ENCODE assay signal across 40 cellular contexts in genomic region chr17:75099881-75100595, GRCh38. TPM values are rescaled to one million over a fixed set of nuclear protein-coding genes. Genes with fewer than 3 reads are reported as not detected.
"Had no signal": no experiment of that assay in that cellular context is flagged by ENCODE, and none has a peak within 500 bp of the region (broad histone marks: within the 10 kb centered on the region; RNA-seq: fewer than 3 reads in every experiment).

No MANE protein-coding gene starts in this region.

- H3K4me3 Mint-ChIP-seq: activated CD4-positive, alpha-beta memory T cell treated with anti-CD3 and anti-CD28 coated beads, Interleukin-2, amount 10 ng/mL, durations not matched to agents 7 days and 5 days; activated CD8-positive, alpha-beta memory T cell treated with anti-CD3 and anti-CD28 coated beads, Interleukin-2, amount 10 ng/mL, durations not matched to agents 7 days and 5 days; activated naive CD4-positive, alpha-beta T cell treated with anti-CD3 and anti-CD28 coated beads, Interleukin-2, amount 50 U/mL, for 24 hours; activated naive CD8-positive, alpha-beta T cell treated with anti-CD3 and anti-CD28 coated beads, Interleukin-2, amount 10 ng/mL, durations not matched to agents 7 days and 5 days; central memory CD8-positive, alpha-beta T cell; T-cell had no signal

- H3K36me3 Mint-ChIP-seq: activated CD8-positive, alpha-beta memory T cell treated with anti-CD3 and anti-CD28 coated beads, Interleukin-2, amount 10 ng/mL, durations not matched to agents 7 days and 5 days; activated naive CD8-positive, alpha-beta T cell treated with anti-CD3 and anti-CD28 coated beads, Interleukin-2, amount 10 ng/mL, durations not matched to agents 7 days and 5 days had no signal

- ATAC-seq: activated CD8-positive, alpha-beta memory T cell treated with anti-CD3 and anti-CD28 coated beads, Interleukin-2, amount 10 ng/mL, durations not matched to agents 7 days and 5 days; PC-3; Right ventricle myocardium inferior; SK-N-SH treated with all-trans-retinoic acid at 6 μM for 48 hours; T-cell had no signal

- DNase-seq: activated CD4-positive, alpha-beta memory T cell treated with anti-CD3 and anti-CD28 coated beads, Interleukin-2, amount 10 ng/mL, durations not matched to agents 7 days and 5 days; activated CD4-positive, alpha-beta T cell treated with anti-CD3 and anti-CD28 coated beads for 1 hour; activated CD4-positive, alpha-beta T cell treated with anti-CD3 and anti-CD28 coated beads for 48 hours; activated CD4-positive, CD25-positive, alpha-beta regulatory T cell; activated CD8-positive, alpha-beta memory T cell treated with anti-CD3 and anti-CD28 coated beads for 24 hours; activated CD8-positive, alpha-beta memory T cell treated with anti-CD3 and anti-CD28 coated beads, Interleukin-2, amount 10 ng/mL, durations not matched to agents 7 days and 5 days; activated CD8-positive, alpha-beta memory T cell treated with anti-CD3 and anti-CD28 coated beads, Interleukin-2, amount 50 U/mL, for 48 hours; activated gamma-delta T cell; activated naive CD4-positive, alpha-beta T cell treated with Interleukin-2 at 50 U/mL for 16 hours; activated naive CD8-positive, alpha-beta T cell treated with anti-CD3 and anti-CD28 coated beads, Interleukin-2, amount 10 ng/mL, durations not matched to agents 7 days and 5 days; activated T-cell treated with anti-CD3 and anti-CD28 coated beads, Interleukin-2, amount 50 U/mL, for 48 hours; amygdala; Kasumi-1; KG1; MG63; MV-4-11; NCI-H1092; NCI-H1436 treated with DMSO at 0.1 percent for 48 hours; NCI-H1694 treated with DMSO at 0.1 percent for 48 hours; NCI-H2029; NCI-H345; NCI-H524 treated with DMSO at 0.1 percent for 48 hours; NCI-H748 treated with DMSO at 0.1 percent for 48 hours; NK-92 treated with Interleukin-12 subunit alpha and Interleukin-12 subunit beta, amount 100 ng/mL, for 24 hours; PC-3; Peyer's patch; RPMI8226; SIG-M5; T-cell; T-helper 2 cell; T-helper 9 cell; WERI-Rb-1 had no signal

- H3K9me3 ChIP-seq: ascending aorta, MG63, Peyer's patch had no signal

- H3K9me3 Mint-ChIP-seq: activated CD4-positive, alpha-beta memory T cell treated with anti-CD3 and anti-CD28 coated beads, Interleukin-2, amount 10 ng/mL, durations not matched to agents 7 days and 5 days; activated naive CD4-positive, alpha-beta T cell treated with anti-CD3 and anti-CD28 coated beads, Interleukin-2, amount 50 U/mL, for 24 hours; activated naive CD8-positive, alpha-beta T cell treated with anti-CD3 and anti-CD28 coated beads, Interleukin-2, amount 10 ng/mL, durations not matched to agents 7 days and 5 days; activated T-helper 2 cell treated with anti-CD3 and anti-CD28 coated beads, Interferon-gamma antibody, Interleukin-2, Interleukin-4, amounts not matched to agents 10 μg/mL and 5 μg/mL and 100 μg/mL, durations not matched to agents 14 hours and 24 hours and 36 hours; central memory CD8-positive, alpha-beta T cell; T-cell had no signal

- H3K36me3 ChIP-seq: ascending aorta, MG63, WERI-Rb-1 had no signal

- H3K4me1 Mint-ChIP-seq: activated CD8-positive, alpha-beta memory T cell treated with anti-CD3 and anti-CD28 coated beads, Interleukin-2, amount 10 ng/mL, durations not matched to agents 7 days and 5 days; activated naive CD4-positive, alpha-beta T cell treated with anti-CD3 and anti-CD28 coated beads, Interleukin-2, amount 50 U/mL, for 24 hours; central memory CD8-positive, alpha-beta T cell had no signal

- H3K27me3 Mint-ChIP-seq: activated CD4-positive, alpha-beta memory T cell treated with anti-CD3 and anti-CD28 coated beads, Interleukin-2, amount 10 ng/mL, durations not matched to agents 7 days and 5 days; activated naive CD4-positive, alpha-beta T cell treated with anti-CD3 and anti-CD28 coated beads, Interleukin-2, amount 50 U/mL, for 24 hours; central memory CD8-positive, alpha-beta T cell; T-cell had no signal

- H3K27ac ChIP-seq: ascending aorta, cardiac muscle cell, Peyer's patch, WERI-Rb-1 had no signal

- H3K4me3 ChIP-seq: ascending aorta, cardiac muscle cell, MG63, Peyer's patch had no signal

- H3K27ac Mint-ChIP-seq: activated CD4-positive, alpha-beta memory T cell treated with anti-CD3 and anti-CD28 coated beads, Interleukin-2, amount 10 ng/mL, durations not matched to agents 7 days and 5 days; activated CD8-positive, alpha-beta memory T cell treated with anti-CD3 and anti-CD28 coated beads, Interleukin-2, amount 10 ng/mL, durations not matched to agents 7 days and 5 days; activated naive CD4-positive, alpha-beta T cell treated with anti-CD3 and anti-CD28 coated beads, Interleukin-2, amount 50 U/mL, for 24 hours; activated naive CD8-positive, alpha-beta T cell treated with anti-CD3 and anti-CD28 coated beads, Interleukin-2, amount 10 ng/mL, durations not matched to agents 7 days and 5 days; activated T-helper 2 cell treated with anti-CD3 and anti-CD28 coated beads, Interferon-gamma antibody, Interleukin-2, Interleukin-4, amounts not matched to agents 10 μg/mL and 5 μg/mL and 100 μg/mL, durations not matched to agents 14 hours and 24 hours and 36 hours; T-cell had no signal

- H3K27me3 ChIP-seq: ascending aorta, cardiac muscle cell, MG63, Peyer's patch had no signal

RNA-seq across cellular contexts. Expression of gene SLC16A5, which starts 12.3 kb away (rescaled TPM):
- total RNA-seq: SK-MEL-5 had no signal
